ENCODE assay signal across 1 cellular context in genomic region chr3:27468283-27468886, GRCh38.
TF ChIP-seq lines count a peak whose summit lies in the region.

No MANE protein-coding gene starts in this region.

TF ChIP-seq in WTC11, 78 proteins besides CTCF, POLR2A, EP300 and RAD21 (continued from another document):
- TF ChIP-seq STAT6 (CRISPR knock-in tag; conservative IDR thresholded peaks at IDR 0.05; ENCODE audit: low read depth) = no peak
- TF ChIP-seq MAX (CRISPR knock-in tag; IDR thresholded peaks at IDR 0.05) = no peak
- TF ChIP-seq ZNF121 (CRISPR knock-in tag; IDR thresholded peaks at IDR 0.05) = no peak
- no peak for TF ChIP-seq NFYB (CRISPR knock-in tag; conservative IDR thresholded peaks at IDR 0.05; ENCODE audit: low read depth)
- no peak for TF ChIP-seq GABPB1 (CRISPR knock-in tag; IDR thresholded peaks at IDR 0.05)
- no peak for TF ChIP-seq USF1 (CRISPR knock-in tag; IDR thresholded peaks at IDR 0.05)
- no peak for TF ChIP-seq ESRRA (CRISPR knock-in tag; IDR thresholded peaks at IDR 0.05; ENCODE audit: borderline replicate concordance)
- no peak for TF ChIP-seq AR (CRISPR knock-in tag; IDR thresholded peaks at IDR 0.05)
- TF ChIP-seq ZNF512 (CRISPR knock-in tag; IDR thresholded peaks at IDR 0.05; ENCODE audit: borderline replicate concordance) = no peak
- TF ChIP-seq EMX1 (CRISPR knock-in tag; IDR thresholded peaks at IDR 0.05) = no peak
- no peak for TF ChIP-seq FOXJ3 (CRISPR knock-in tag; IDR thresholded peaks at IDR 0.05; ENCODE audit: borderline replicate concordance)
